In the genomic region with DNA sequence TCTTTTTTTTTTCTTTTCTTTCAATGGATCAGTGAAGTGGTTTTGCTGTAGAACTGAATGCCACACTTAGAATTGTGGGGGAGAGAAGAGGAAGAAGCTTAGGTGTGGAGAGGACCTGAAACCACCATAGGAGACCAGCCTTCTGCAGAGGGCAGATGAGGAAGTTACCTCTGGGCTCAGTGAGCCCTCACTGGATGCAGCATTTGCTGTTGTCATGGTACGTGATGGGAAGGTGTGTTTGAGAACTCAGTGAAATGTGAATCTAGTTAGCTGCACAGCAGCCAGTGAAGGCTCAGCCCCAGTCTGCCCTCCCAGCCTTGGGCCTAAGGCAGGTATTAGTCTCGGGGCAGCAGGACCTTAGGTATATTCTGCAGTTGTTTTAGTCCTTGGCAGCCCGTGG, we compare ENCODE assay signal across 8 cellular contexts.
DNase-seq lines count a peak whose midpoint lies in the region; ATAC-seq and TF ChIP-seq lines count a peak whose summit lies in the region.

No MANE protein-coding gene starts in this region.

- no peaks in the 10 kb centered on the region for H3K9me3 ChIP-seq in DOHH2 (ENCODE audit: control insufficient read depth, insufficient read depth, low read length)

- H3K9me2 ChIP-seq in DOHH2 (replicated peaks; ENCODE audit: control insufficient read depth, low read length): no peaks in the 10 kb centered on the region

- 0 out of 2 replicates have a peak, but pooled peaks cover 3% of the 10 kb centered on the region for H4K20me1 ChIP-seq in DOHH2 (ENCODE audit: control insufficient read depth, insufficient read depth, low read depth, low read length)

- H3K4me3 Mint-ChIP-seq in activated naive CD8-positive, alpha-beta T cell: peak overlapping the region; percentile 48

- H3K27me3 Mint-ChIP-seq in activated naive CD8-positive, alpha-beta T cell: no peaks in the 10 kb centered on the region

- peaks cover 10% of the 10 kb centered on the region for H3K36me3 Mint-ChIP-seq in activated naive CD8-positive, alpha-beta T cell

- peaks cover 4% of the 10 kb centered on the region for H3K9me3 Mint-ChIP-seq in activated naive CD8-positive, alpha-beta T cell (ENCODE audit: low read depth)

- peak overlapping the region; percentile 47 for H3K27ac ChIP-seq in DOHH2 (ENCODE audit: low read depth, low read length)

- no peaks in the 10 kb centered on the region for H3K27me3 ChIP-seq in DOHH2 (ENCODE audit: control insufficient read depth, low read length)

- ATAC-seq in GM19438 (IDR thresholded peaks at IDR 0.05; ENCODE audit: low read depth, unreplicated experiment) (peak; percentile 99), HG03280 (IDR thresholded peaks at IDR 0.05; ENCODE audit: unreplicated experiment) (peak; percentile 98), SK-N-SH treated with all-trans-retinoic acid at 6 μM for 48 hours (no peak)

- H3F3A ChIP-seq in DOHH2 (ENCODE audit: control insufficient read depth, insufficient read depth): peaks cover 13% of the 10 kb centered on the region

- peaks cover 82% of the 10 kb centered on the region for H3K79me2 ChIP-seq in DOHH2 (ENCODE audit: control insufficient read depth, low read length)

- DNase-seq in Ammon's horn (ENCODE audit: low spot score) (no peak), NCI-H345 treated with DMSO at 0.1 percent for 48 hours (lab: John Stamatoyannopoulos, UW; ENCODE audit: unreplicated experiment) (no peak), globus pallidus (ENCODE audit: low spot score) (no peak)

- H3K4me1 Mint-ChIP-seq in activated naive CD8-positive, alpha-beta T cell (ENCODE audit: low read depth): peaks cover 87% of the 10 kb centered on the region

- H3K4me2 ChIP-seq in DOHH2 (ENCODE audit: low read length): peak overlapping the region; percentile 49

- peak overlapping the region; percentile 79 for H3K27ac Mint-ChIP-seq in activated naive CD8-positive, alpha-beta T cell

- peaks cover 48% of the 10 kb centered on the region for H3K36me3 ChIP-seq in DOHH2 (ENCODE audit: control insufficient read depth, low read length)

- no peak for TF ChIP-seq CTCF in DOHH2 (IDR thresholded peaks at IDR 0.05; ENCODE audit: low read depth, low read length, poor library complexity, severe bottlenecking)

- peaks cover 53% of the 10 kb centered on the region for H3K4me1 ChIP-seq in DOHH2 (ENCODE audit: control insufficient read depth, low read length)

- H3K4me3 ChIP-seq in DOHH2 (ENCODE audit: low read length): peak overlapping the region; percentile 6

TF ChIP-seq in SK-N-SH treated with all-trans-retinoic acid at 6 μM for 48 hours, 23 proteins besides CTCF, POLR2A, EP300 and RAD21:
- TF ChIP-seq GLIS3 (CRISPR knock-in tag; IDR thresholded peaks at IDR 0.05): no peak
- no peak for TF ChIP-seq TOX (CRISPR knock-in tag; IDR thresholded peaks at IDR 0.05; ENCODE audit: borderline replicate concordance)
- TF ChIP-seq ESRRG (CRISPR knock-in tag; IDR thresholded peaks at IDR 0.05): no peak
- TF ChIP-seq, protein P1, sequence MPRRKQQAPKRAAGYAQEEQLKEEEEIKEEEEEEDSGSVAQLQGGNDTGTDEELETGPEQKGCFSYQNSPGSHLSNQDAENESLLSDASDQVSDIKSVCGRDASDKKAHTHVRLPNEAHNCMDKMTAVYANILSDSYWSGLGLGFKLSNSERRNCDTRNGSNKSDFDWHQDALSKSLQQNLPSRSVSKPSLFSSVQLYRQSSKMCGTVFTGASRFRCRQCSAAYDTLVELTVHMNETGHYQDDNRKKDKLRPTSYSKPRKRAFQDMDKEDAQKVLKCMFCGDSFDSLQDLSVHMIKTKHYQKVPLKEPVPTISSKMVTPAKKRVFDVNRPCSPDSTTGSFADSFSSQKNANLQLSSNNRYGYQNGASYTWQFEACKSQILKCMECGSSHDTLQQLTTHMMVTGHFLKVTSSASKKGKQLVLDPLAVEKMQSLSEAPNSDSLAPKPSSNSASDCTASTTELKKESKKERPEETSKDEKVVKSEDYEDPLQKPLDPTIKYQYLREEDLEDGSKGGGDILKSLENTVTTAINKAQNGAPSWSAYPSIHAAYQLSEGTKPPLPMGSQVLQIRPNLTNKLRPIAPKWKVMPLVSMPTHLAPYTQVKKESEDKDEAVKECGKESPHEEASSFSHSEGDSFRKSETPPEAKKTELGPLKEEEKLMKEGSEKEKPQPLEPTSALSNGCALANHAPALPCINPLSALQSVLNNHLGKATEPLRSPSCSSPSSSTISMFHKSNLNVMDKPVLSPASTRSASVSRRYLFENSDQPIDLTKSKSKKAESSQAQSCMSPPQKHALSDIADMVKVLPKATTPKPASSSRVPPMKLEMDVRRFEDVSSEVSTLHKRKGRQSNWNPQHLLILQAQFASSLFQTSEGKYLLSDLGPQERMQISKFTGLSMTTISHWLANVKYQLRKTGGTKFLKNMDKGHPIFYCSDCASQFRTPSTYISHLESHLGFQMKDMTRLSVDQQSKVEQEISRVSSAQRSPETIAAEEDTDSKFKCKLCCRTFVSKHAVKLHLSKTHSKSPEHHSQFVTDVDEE (CRISPR knock-in tag; IDR thresholded peaks at IDR 0.05): no peak
- TF ChIP-seq PPARA (CRISPR knock-in tag; IDR thresholded peaks at IDR 0.05; ENCODE audit: borderline replicate concordance): no peak
- no peak for TF ChIP-seq ISL1 (CRISPR knock-in tag; IDR thresholded peaks at IDR 0.05)
- TF ChIP-seq CSDC2 (CRISPR knock-in tag; IDR thresholded peaks at IDR 0.05): no peak
- TF ChIP-seq, protein P2, sequence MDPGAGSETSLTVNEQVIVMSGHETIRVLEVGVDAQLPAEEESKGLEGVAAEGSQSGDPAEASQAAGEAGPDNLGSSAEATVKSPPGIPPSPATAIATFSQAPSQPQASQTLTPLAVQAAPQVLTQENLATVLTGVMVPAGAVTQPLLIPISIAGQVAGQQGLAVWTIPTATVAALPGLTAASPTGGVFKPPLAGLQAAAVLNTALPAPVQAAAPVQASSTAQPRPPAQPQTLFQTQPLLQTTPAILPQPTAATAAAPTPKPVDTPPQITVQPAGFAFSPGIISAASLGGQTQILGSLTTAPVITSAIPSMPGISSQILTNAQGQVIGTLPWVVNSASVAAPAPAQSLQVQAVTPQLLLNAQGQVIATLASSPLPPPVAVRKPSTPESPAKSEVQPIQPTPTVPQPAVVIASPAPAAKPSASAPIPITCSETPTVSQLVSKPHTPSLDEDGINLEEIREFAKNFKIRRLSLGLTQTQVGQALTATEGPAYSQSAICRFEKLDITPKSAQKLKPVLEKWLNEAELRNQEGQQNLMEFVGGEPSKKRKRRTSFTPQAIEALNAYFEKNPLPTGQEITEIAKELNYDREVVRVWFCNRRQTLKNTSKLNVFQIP (CRISPR knock-in tag; IDR thresholded peaks at IDR 0.05; ENCODE audit: borderline replicate concordance, low read depth): no peak
- TF ChIP-seq RARB (CRISPR knock-in tag; IDR thresholded peaks at IDR 0.05): no peak
- TF ChIP-seq CSRNP3 (CRISPR knock-in tag; IDR thresholded peaks at IDR 0.05): no peak
- TF ChIP-seq BACH2 (CRISPR knock-in tag; IDR thresholded peaks at IDR 0.05; ENCODE audit: borderline replicate concordance): no peak
- TF ChIP-seq SNAI2 (CRISPR knock-in tag; IDR thresholded peaks at IDR 0.05): no peak
- TF ChIP-seq ARNTL (CRISPR knock-in tag; IDR thresholded peaks at IDR 0.05; ENCODE audit: borderline replicate concordance, low read depth): no peak
- TF ChIP-seq ZNF565 (CRISPR knock-in tag; conservative IDR thresholded peaks at IDR 0.05; ENCODE audit: low read depth): no peak
- no peak for TF ChIP-seq ZFP30 (CRISPR knock-in tag; IDR thresholded peaks at IDR 0.05)
- TF ChIP-seq, protein P3, sequence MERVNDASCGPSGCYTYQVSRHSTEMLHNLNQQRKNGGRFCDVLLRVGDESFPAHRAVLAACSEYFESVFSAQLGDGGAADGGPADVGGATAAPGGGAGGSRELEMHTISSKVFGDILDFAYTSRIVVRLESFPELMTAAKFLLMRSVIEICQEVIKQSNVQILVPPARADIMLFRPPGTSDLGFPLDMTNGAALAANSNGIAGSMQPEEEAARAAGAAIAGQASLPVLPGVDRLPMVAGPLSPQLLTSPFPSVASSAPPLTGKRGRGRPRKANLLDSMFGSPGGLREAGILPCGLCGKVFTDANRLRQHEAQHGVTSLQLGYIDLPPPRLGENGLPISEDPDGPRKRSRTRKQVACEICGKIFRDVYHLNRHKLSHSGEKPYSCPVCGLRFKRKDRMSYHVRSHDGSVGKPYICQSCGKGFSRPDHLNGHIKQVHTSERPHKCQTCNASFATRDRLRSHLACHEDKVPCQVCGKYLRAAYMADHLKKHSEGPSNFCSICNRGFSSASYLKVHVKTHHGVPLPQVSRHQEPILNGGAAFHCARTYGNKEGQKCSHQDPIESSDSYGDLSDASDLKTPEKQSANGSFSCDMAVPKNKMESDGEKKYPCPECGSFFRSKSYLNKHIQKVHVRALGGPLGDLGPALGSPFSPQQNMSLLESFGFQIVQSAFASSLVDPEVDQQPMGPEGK (CRISPR knock-in tag; IDR thresholded peaks at IDR 0.05; ENCODE audit: borderline replicate concordance): no peak
- no peak for TF ChIP-seq ZFP3 (CRISPR knock-in tag; IDR thresholded peaks at IDR 0.05)
- TF ChIP-seq OSR1 (CRISPR knock-in tag; IDR thresholded peaks at IDR 0.05): no peak
- no peak for TF ChIP-seq ZNF8 (CRISPR knock-in tag; IDR thresholded peaks at IDR 0.05)
- TF ChIP-seq TCF4 (CRISPR knock-in tag; IDR thresholded peaks at IDR 0.05; ENCODE audit: borderline replicate concordance): no peak
